ENCODE assay signal across 8 cellular contexts in the genomic region with DNA sequence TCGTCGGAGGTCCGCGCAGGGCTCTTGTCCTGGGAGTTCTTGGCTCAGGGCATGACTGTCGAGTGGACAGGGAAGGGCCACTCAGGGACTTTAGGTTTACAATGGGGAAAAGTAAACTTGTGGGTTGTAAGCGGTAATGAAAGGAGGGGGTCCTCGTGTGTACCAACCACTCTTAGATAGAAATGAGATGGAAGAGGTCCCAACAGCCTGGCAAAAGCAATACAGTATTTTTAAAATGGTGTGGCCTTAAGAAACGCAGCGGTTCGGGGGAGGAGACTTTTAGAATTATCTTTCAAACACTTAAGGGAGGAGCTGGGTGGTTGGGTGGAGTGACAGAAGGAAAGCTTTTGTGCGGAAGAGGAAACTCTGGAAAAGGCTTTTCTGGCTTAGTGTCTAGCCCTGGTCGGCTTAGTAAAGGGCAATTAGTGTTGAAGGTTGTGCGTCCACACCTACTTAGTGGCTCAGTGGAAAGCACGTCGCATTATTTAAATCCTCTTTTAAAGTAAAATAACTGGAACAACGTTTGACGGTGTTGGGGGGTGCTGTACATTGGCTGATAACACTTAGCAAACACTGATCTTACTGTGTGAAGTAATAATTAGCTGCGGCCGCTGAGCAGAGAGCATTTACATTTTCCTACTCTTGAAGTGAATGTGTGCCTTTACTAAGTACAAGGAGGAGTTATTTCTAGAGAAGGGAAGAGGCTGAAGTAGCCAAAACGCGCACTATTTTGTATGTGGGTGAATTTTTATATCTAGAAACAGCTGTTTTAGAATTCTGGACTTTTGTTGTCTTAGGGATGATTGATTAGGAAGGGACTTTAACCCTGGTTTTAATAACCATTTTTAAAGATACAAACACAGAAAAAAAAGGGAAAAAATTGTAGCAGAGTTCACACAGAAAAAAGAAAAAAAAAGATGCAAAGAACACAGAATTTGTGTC. TPM values are rescaled to one million over a fixed set of nuclear protein-coding genes. Genes with fewer than 3 reads are reported as not detected.
DNase-seq lines count a peak whose midpoint lies in the region; ATAC-seq and TF ChIP-seq lines count a peak whose summit lies in the region.

No MANE protein-coding gene starts in this region.

- TF ChIP-seq CTCF in Calu3 (IDR thresholded peaks at IDR 0.05; ENCODE audit: unreplicated experiment), result no peak
- TF ChIP-seq CTCF in esophagus muscularis mucosa (IDR thresholded peaks at IDR 0.05), result no peak
- no peak for TF ChIP-seq CTCF in transverse colon (IDR thresholded peaks at IDR 0.05)

- CTCF ChIA-PET in Calu3 (lab: Charles Lee), result interaction anchor here (0.6 to 2.5 kb wide), 10 partner anchors 9 to 88 kb away, joined by 3 to 13 read pairs (median 4); no protein-coding TSS in a partner anchor

- ATAC-seq in GM19397 (IDR thresholded peaks at IDR 0.05; ENCODE audit: unreplicated experiment) (peak; percentile 39), HG03521 (IDR thresholded peaks at IDR 0.05; ENCODE audit: unreplicated experiment) (peak; percentile 36)

- in situ Hi-C loops in transverse colon (cut with MboI; ENCODE audit: low pct_ligation_motif_present in 1 of 4, low pct_unique_long_range_greater_than_20kb in 1 of 4, low sequenced_read_pairs in 3 of 4), result loop anchor here in 1 of 4 donors (5.0 kb wide), 1 partner anchor 53 kb away; no protein-coding TSS in a partner anchor

- H3K9me3 Mint-ChIP-seq in Calu3 (ENCODE audit: low read depth, unreplicated experiment), result no peaks in the 10 kb centered on the region

- H3K9me3 ChIP-seq in esophagus muscularis mucosa (no peaks in the 10 kb centered on the region), transverse colon (no peaks in the 10 kb centered on the region)

- H3K27ac ChIP-seq in esophagus muscularis mucosa (replicated peaks in 1 of 4), result peak overlapping the region; percentile 99 to 100 (median 100)
- peak overlapping the region; percentile 99 to 100 (median 99) for H3K27ac ChIP-seq in transverse colon

- TSS peak; percentile 85 for BruUV-seq in Calu3 (replicated peaks; lab: Mats Ljungman, UMichigan)

- DNase-seq in Calu3 (peak; percentile 41), NCI-H82 (lab: John Stamatoyannopoulos, UW) (peak; percentile 98), esophagus muscularis mucosa (ENCODE audit: extremely low spot score) (peak; percentile 94), myocyte (ENCODE audit: low read depth) (peak; percentile 87), transverse colon (peak; percentile 76)
- peak; percentile 39 for DNase-seq in activated CD8-positive, alpha-beta memory T cell treated with anti-CD3 and anti-CD28 coated beads, Interleukin-2, amount 50 U/mL, for 4 hours

- intact Hi-C loops in Calu3 (cut with micrococcal nuclease; ENCODE audit: unreplicated experiment) (loop anchor here (1.0 to 2.0 kb wide), 3 partner anchors 28 to 50 kb away; no protein-coding TSS in a partner anchor), esophagus muscularis mucosa (cut with DNase I) (loop anchor here (2.0 to 5.0 kb wide), 3 partner anchors 38 to 57 kb away; no protein-coding TSS in a partner anchor), transverse colon (cut with DNase I; ENCODE audit: low total_unique reads) (no loop called here)

- peak; percentile 49 for TF ChIP-seq POLR2A in esophagus muscularis mucosa (IDR thresholded peaks at IDR 0.05; ENCODE audit: low read depth)
- peak; percentile 82 for TF ChIP-seq POLR2A in transverse colon (IDR thresholded peaks at IDR 0.05)

- H3K4me3 ChIP-seq in esophagus muscularis mucosa (peak overlapping the region; percentile 85 to 98 (median 90)), transverse colon (peak overlapping the region; percentile 52 to 97 (median 75))

- no peaks in the 10 kb centered on the region for H3K27me3 ChIP-seq in esophagus muscularis mucosa
- H3K27me3 ChIP-seq in transverse colon, result no peaks in the 10 kb centered on the region

- H3K4me3 Mint-ChIP-seq in Calu3 (ENCODE audit: low read depth, unreplicated experiment), result peak overlapping the region; percentile 98

- H3K4me1 ChIP-seq in esophagus muscularis mucosa (peaks cover 34 to 50% (median 43%) of the 10 kb centered on the region in 4 donors), transverse colon (peaks cover 38 to 50% (median 41%) of the 10 kb centered on the region in 4 donors)

- peaks cover 44% of the 10 kb centered on the region for H3K36me3 Mint-ChIP-seq in Calu3 (ENCODE audit: insufficient read depth, unreplicated experiment)

- WGBS in esophagus muscularis mucosa, result under 1% methylated on average over 21 of the region's 21 CpGs
- 1% methylated on average over 11 to 21 of the region's 21 CpGs for WGBS in transverse colon (ENCODE audit: low coverage in 1 of 2), 2 donors

- H3K4me1 Mint-ChIP-seq in Calu3 (ENCODE audit: low read depth, unreplicated experiment), result peaks cover 30% of the 10 kb centered on the region

- TF ChIP-seq EP300 in esophagus muscularis mucosa (IDR thresholded peaks at IDR 0.05) (no peak), transverse colon (IDR thresholded peaks at IDR 0.05; ENCODE audit: low read depth) (no peak)

- peak overlapping the region; percentile 97 for H3K27ac Mint-ChIP-seq in Calu3 (ENCODE audit: unreplicated experiment)

- peaks cover 0 to 5% (median 0%) of the 10 kb centered on the region in 4 donors for H3K36me3 ChIP-seq in esophagus muscularis mucosa
- no peaks in the 10 kb centered on the region for H3K36me3 ChIP-seq in transverse colon

- no peaks in the 10 kb centered on the region for H3K27me3 Mint-ChIP-seq in Calu3 (ENCODE audit: unreplicated experiment)

RNA-seq across cellular contexts. Expression of a gene that starts 1.0 kb away (rescaled TPM):
- total RNA-seq in Calu3 (2022) (60.7 and 79.7 TPM in 2 replicates), esophagus muscularis mucosa (100 to 1,000 TPM in 3 of 4 donors, 10 to 100 TPM in 1; 84.1 to 125 (median 118) TPM), myocyte (128 and 134 TPM in 2 replicates), transverse colon (100 to 1,000 TPM in 3 of 4 donors, 10 to 100 TPM in 1; 90.4 to 335 (median 261) TPM)
- polyA plus RNA-seq in myocyte (2012), result 85.8 TPM

Comparison
In these comparisons a context has a peak if more than half of its experiments do, and no peak if none do; other contexts are left out.
1. Peak in every context shown above with its lines: DNase-seq, ATAC-seq, H3K4me3 ChIP-seq and H3K27ac ChIP-seq.
2. DNase-seq: peak in every context shown above with its lines; median percentile 98 in NCI-H82; 94 in esophagus muscularis mucosa; 87 in myocyte; 76 in transverse colon; 41 in Calu3; 39 in activated CD8-positive, alpha-beta memory T cell treated with anti-CD3 and anti-CD28 coated beads, Interleukin-2, amount 50 U/mL, for 4 hours.